8 cellular contexts compared by ENCODE assay signal in genomic region chr3:130905551-130905950, GRCh38.
DNase-seq lines count a peak whose midpoint lies in the region; ATAC-seq lines count a peak whose summit lies in the region.

No MANE protein-coding gene starts in this region.

- H4K20me1 ChIP-seq in BLaER1, result peaks cover 24% of the 10 kb centered on the region

- ATAC-seq in GM21381 (IDR thresholded peaks at IDR 0.05; ENCODE audit: unreplicated experiment) (peak; percentile 15), HG02678 (IDR thresholded peaks at IDR 0.05; ENCODE audit: unreplicated experiment) (no peak), GM21367 (IDR thresholded peaks at IDR 0.05; ENCODE audit: unreplicated experiment) (no peak), HG03442 (IDR thresholded peaks at IDR 0.05; ENCODE audit: unreplicated experiment) (no peak)

- H3K4me3 ChIP-seq in BLaER1 (no peak overlapping the region), SK-N-MC (peak overlapping the region; percentile 46), HAP-1 (no peak overlapping the region)

- H3K36me3 ChIP-seq in BLaER1, result peaks cover 8% of the 10 kb centered on the region; the same call in 1 of the 2 replicates
- peaks cover 24% of the 10 kb centered on the region for H3K36me3 ChIP-seq in SK-N-MC (ENCODE audit: insufficient read depth, low read length)
- H3K36me3 ChIP-seq in HAP-1 (replicated peaks), result no peaks in the 10 kb centered on the region

- H3K9me3 ChIP-seq in BLaER1 (peaks cover 8% of the 10 kb centered on the region), SK-N-MC (ENCODE audit: low read depth, low read length) (peaks cover 10% of the 10 kb centered on the region; the same call in 1 of the 2 replicates), HAP-1 (no peaks in the 10 kb centered on the region)

- no peak overlapping the region for H3K27ac ChIP-seq in BLaER1
- H3K27ac ChIP-seq in SK-N-MC, result peak overlapping the region; percentile 58

- DNase-seq in SK-N-MC (ENCODE audit: low read depth, low spot score) (peak; percentile 59), iris pigment epithelial cell (ENCODE audit: low read depth) (peak; percentile 54), HAP-1 (ENCODE audit: low spot score in 2 of 2) (no peak)

- in situ Hi-C loops in HAP-1 (cut with MboI; ENCODE audit: low sequenced_read_pairs), result no loop called here

- H3K4me2 ChIP-seq in BLaER1, result peak overlapping the region; percentile 42

- H3K27me3 ChIP-seq in BLaER1 (no peaks in the 10 kb centered on the region), HAP-1 (ENCODE audit: low read depth) (no peaks in the 10 kb centered on the region)

- peaks cover 31% of the 10 kb centered on the region for H3K4me1 ChIP-seq in BLaER1
- H3K4me1 ChIP-seq in HAP-1, result peaks cover 8% of the 10 kb centered on the region

- no peak overlapping the region for H3K9ac ChIP-seq in BLaER1
- peak overlapping the region; percentile 29 for H3K9ac ChIP-seq in SK-N-MC (ENCODE audit: insufficient read length)

Comparison
In these comparisons a context has a peak if more than half of its experiments do, and no peak if none do; other contexts are left out.
1. DNase-seq: peak in SK-N-MC (single experiment) and iris pigment epithelial cell (single experiment); none in HAP-1 (0 of 2).